8 cellular contexts compared by ENCODE assay signal in genomic region chr10:73919481-73919880, GRCh38. TPM values are rescaled to one million over a fixed set of nuclear protein-coding genes. Genes with fewer than 3 reads are reported as not detected.
A peak's percentile ranks its signal among the peaks of the same experiment; 100 is the strongest.
DNase-seq lines count a peak whose midpoint lies in the region; ATAC-seq, FAIRE-seq and TF ChIP-seq lines count a peak whose summit lies in the region.
"Not testable (repeated sequence)": the region's sequence is repeated elsewhere in the genome, so short reads cannot be mapped to it uniquely, and the experiment has no call there.

No MANE protein-coding gene starts in this region.

- not testable (repeated sequence) for TF ChIP-seq CTCF in CD14-positive monocyte (IDR thresholded peaks at IDR 0.05); OCI-LY3 (IDR thresholded peaks at IDR 0.05; ENCODE audit: low read depth, low read length); K562 (IDR thresholded peaks at IDR 0.05 in 2 of 3, conservative IDR thresholded peaks at IDR 0.05 in 1 of 3; ENCODE audit: insufficient read depth in 2 of 3, low read depth in 1 of 3, low read length in 3 of 3); esophagus muscularis mucosa (IDR thresholded peaks at IDR 0.05); neural progenitor cell (IDR thresholded peaks at IDR 0.05); smooth muscle cell (IDR thresholded peaks at IDR 0.05; ENCODE audit: borderline replicate concordance, insufficient read depth, poor library complexity, severe bottlenecking); type B pancreatic cell (conservative IDR thresholded peaks at IDR 0.05)

- peak overlapping the region; percentile 58 for H3K4me2 ChIP-seq in OCI-LY3 (ENCODE audit: low read length)
- not testable (repeated sequence) for H3K4me2 ChIP-seq in K562 (ENCODE audit: insufficient read depth, low read length); neural progenitor cell; smooth muscle cell

- POLR2A ChIA-PET in K562 (lab: Yijun Ruan, JAX), result interaction anchor here (0.6 to 1.3 kb wide), 3 partner anchors 8 to 80 kb away, joined by 3 read pairs; partner anchors contain the start of gene PLAU

- H3K4me1 ChIP-seq in OCI-LY3 (ENCODE audit: low read length), result peaks cover 15% of the 10 kb centered on the region
- peaks cover 13% of the 10 kb centered on the region in 2 experiments for H3K4me1 ChIP-seq in K562 (replicated peaks in 1 of 2; ENCODE audit: control insufficient read depth in 2 of 2, insufficient read depth in 2 of 2, low read length in 2 of 2)
- H3K4me1 ChIP-seq in esophagus muscularis mucosa, result peaks cover 13 to 29% (median 15%) of the 10 kb centered on the region in 4 donors
- H3K4me1 ChIP-seq in neural progenitor cell, result peaks cover 13% of the 10 kb centered on the region
- not testable (repeated sequence) for H3K4me1 ChIP-seq in smooth muscle cell (ENCODE audit: low read depth)

- not testable (repeated sequence) for FAIRE-seq in K562 (lab: Jason Lieb, UNC)

- not testable (repeated sequence) for TF ChIP-seq EP300 in K562 (IDR thresholded peaks at IDR 0.05; ENCODE audit: low read length); esophagus muscularis mucosa (IDR thresholded peaks at IDR 0.05)

- not testable (repeated sequence) for H3K4me3 ChIP-seq in OCI-LY3 (ENCODE audit: low read length); K562; esophagus muscularis mucosa; neural progenitor cell; smooth muscle cell

- peaks cover 8 to 12% of the 10 kb centered on the region in 2 donors for H3K36me3 Mint-ChIP-seq in CD14-positive monocyte
- H3K36me3 Mint-ChIP-seq in neural progenitor cell, type B pancreatic cell: not testable (repeated sequence)

- H3K9me3 ChIP-seq in OCI-LY3 (ENCODE audit: insufficient read depth, low read length); K562 (replicated peaks; ENCODE audit: control insufficient read depth, insufficient read depth, low read depth, low read length); esophagus muscularis mucosa; neural progenitor cell (ENCODE audit: low read depth); smooth muscle cell (replicated peaks; ENCODE audit: low read depth): not testable (repeated sequence)

- not testable (repeated sequence) for ATAC-seq in K562

- not testable (repeated sequence) for H3K9me3 Mint-ChIP-seq in CD14-positive monocyte, neural progenitor cell, type B pancreatic cell

- H2AFZ ChIP-seq in OCI-LY3 (ENCODE audit: low read depth, low read length) (peak overlapping the region; percentile 99), K562 (ENCODE audit: low read depth, low read length) (peak overlapping the region; percentile 88), neural progenitor cell (replicated peaks) (peak overlapping the region; percentile 73)
- not testable (repeated sequence) for H2AFZ ChIP-seq in smooth muscle cell (ENCODE audit: low read depth)

- TF ChIP-seq POLR2A in K562 (conservative IDR thresholded peaks at IDR 0.05); esophagus muscularis mucosa (IDR thresholded peaks at IDR 0.05; ENCODE audit: low read depth): not testable (repeated sequence)

- in situ Hi-C loops in K562 (cut with MboI), result not testable (repeated sequence)

- H4K20me1 ChIP-seq in OCI-LY3 (ENCODE audit: insufficient read depth, low read length); K562 (replicated peaks; ENCODE audit: control insufficient read depth, insufficient read depth, low read length); neural progenitor cell (ENCODE audit: low read depth); smooth muscle cell (ENCODE audit: low read depth): not testable (repeated sequence)

- H3K27ac Mint-ChIP-seq in CD14-positive monocyte (peak overlapping the region in 4 of 7 donors; percentile 42 to 91 (median 84)), neural progenitor cell (peak overlapping the region; percentile 91), type B pancreatic cell (peak overlapping the region; percentile 92)

- H3K9me1 ChIP-seq in K562 (ENCODE audit: control insufficient read depth, insufficient read depth, low read length), result not testable (repeated sequence)

- H3K27me3 Mint-ChIP-seq in CD14-positive monocyte (ENCODE audit: low read depth in 3 of 3), result not testable (repeated sequence)
- H3K27me3 Mint-ChIP-seq in neural progenitor cell (ENCODE audit: insufficient read depth, low read depth) (peaks cover 16% of the 10 kb centered on the region), type B pancreatic cell (peaks cover 13% of the 10 kb centered on the region)

- H3K9ac ChIP-seq in OCI-LY3 (ENCODE audit: low read length); K562 (ENCODE audit: insufficient read depth in 1 of 2, low read depth in 2 of 2, low read length in 2 of 2); neural progenitor cell; smooth muscle cell (ENCODE audit: low read depth): not testable (repeated sequence)

- not testable (repeated sequence) for H3K4me3 Mint-ChIP-seq in CD14-positive monocyte, neural progenitor cell, type B pancreatic cell

- H3K4me1 Mint-ChIP-seq in CD14-positive monocyte (peaks cover 38% of the 10 kb centered on the region), neural progenitor cell (peaks cover 33% of the 10 kb centered on the region), type B pancreatic cell (ENCODE audit: unreplicated experiment) (peaks cover 28% of the 10 kb centered on the region)

- not testable (repeated sequence) for H3K27me3 ChIP-seq in OCI-LY3 (ENCODE audit: low read depth, low read length); K562 (ENCODE audit: control insufficient read depth in 2 of 2, insufficient read depth in 2 of 2, low read length in 2 of 2); esophagus muscularis mucosa; neural progenitor cell; smooth muscle cell (ENCODE audit: low read depth)

- H3K79me2 ChIP-seq in OCI-LY3 (ENCODE audit: low read length); K562 (ENCODE audit: control insufficient read depth, insufficient read depth, low read length); neural progenitor cell (ENCODE audit: low read depth); smooth muscle cell (ENCODE audit: low read depth): not testable (repeated sequence)

- not testable (repeated sequence) for BruUV-seq in K562 (replicated peaks; lab: Mats Ljungman, UMichigan)

- 87% methylated on average over 8 of the region's 8 CpGs for WGBS in K562 (ENCODE audit: insufficient coverage, low coverage, missing lambda C conversion rate)
- 82% methylated on average over 8 of the region's 8 CpGs for WGBS in esophagus muscularis mucosa
- 70% methylated on average over 8 of the region's 8 CpGs for WGBS in smooth muscle cell (ENCODE audit: low lambda C conversion rate)

- intact Hi-C loops in CD14-positive monocyte (cut with micrococcal nuclease); K562 (cut with micrococcal nuclease); esophagus muscularis mucosa (cut with DNase I): not testable (repeated sequence)

- not testable (repeated sequence) for H3K36me3 ChIP-seq in OCI-LY3 (replicated peaks; ENCODE audit: low read depth, low read length); neural progenitor cell; smooth muscle cell (ENCODE audit: low read depth)
- H3K36me3 ChIP-seq in K562 (ENCODE audit: control insufficient read depth, insufficient read depth, low read length) (peaks cover 15% of the 10 kb centered on the region; the same call in 1 of the 3 replicates), esophagus muscularis mucosa (peaks cover 0 to 19% (median 9%) of the 10 kb centered on the region in 4 donors)

- TF ChIP-seq RAD21 in K562 (CRISPR knock-in tag; conservative IDR thresholded peaks at IDR 0.05 in 1 of 2, IDR thresholded peaks at IDR 0.05 in 1 of 2), result not testable (repeated sequence)

- CTCF ChIA-PET in K562 (lab: Yijun Ruan, JAX; ENCODE audit: low intra/inter-chr PET ratio), result not testable (repeated sequence)

- H3K27ac ChIP-seq in OCI-LY3 (ENCODE audit: low read length); neural progenitor cell: not testable (repeated sequence)
- H3K27ac ChIP-seq in K562 (ENCODE audit: extremely low read depth, low read depth, low read length) (peak overlapping the region; percentile 48; the same call in 1 of the 3 replicates), esophagus muscularis mucosa (replicated peaks in 1 of 4) (peak overlapping the region; percentile 41 to 65 (median 56)), smooth muscle cell (ENCODE audit: low read depth) (peak overlapping the region; percentile 52)

- not testable (repeated sequence) for DNase-seq in CD14-positive monocyte (ENCODE audit: low spot score); K562 (ENCODE audit: extremely low read depth in 1 of 4, low spot score in 3 of 4); esophagus muscularis mucosa (ENCODE audit: extremely low spot score); neural progenitor cell (ENCODE audit: low spot score); smooth muscle cell (lab: John Stamatoyannopoulos, UW; ENCODE audit: unreplicated experiment); type B pancreatic cell (ENCODE audit: extremely low spot score, unreplicated experiment)
- peak; percentile 54 for DNase-seq in kidney tubule cell (ENCODE audit: low spot score)

- peaks cover 11% of the 10 kb centered on the region for H3F3A ChIP-seq in neural progenitor cell (ENCODE audit: low read depth)
- H3F3A ChIP-seq in smooth muscle cell (ENCODE audit: low read depth), result not testable (repeated sequence)

RNA-seq across cellular contexts. Expression of gene PLAU, which starts 8.5 kb away (rescaled TPM):
- polyA plus RNA-seq in CD14-positive monocyte (under 1 TPM; 0.16 to 0.43 TPM), K562 (2011; rRNA removed) (3.4 and 5.8 TPM in 2 replicates), K562 (2014; fragmentation: Illumina TruSeq; extraction: Trizol) (4.6 and 4.9 TPM in 2 replicates), K562 (2014; fragmentation: Nextera tagmentation; extraction: Ambion mirVana) (1 to 10 TPM; 2.3 to 2.5 TPM), K562 (2014; rRNA removed) (2.6 and 4.2 TPM in 2 replicates), smooth muscle cell (9.2 and 28.9 TPM in 2 replicates)
- 2.8 and 5.6 TPM in 2 replicates for total RNA-seq in K562 (2011; cell fraction: chromatin; rRNA removed; ENCODE audit: low replicate concordance)
- 4.2 and 6.7 TPM in 2 replicates for total RNA-seq in K562 (2011; cell fraction: nucleolus; rRNA removed)
- total RNA-seq in K562 (2011; cell fraction: nucleoplasm; rRNA removed), result 4.4 and 4.9 TPM in 2 replicates
- total RNA-seq in K562 (2014; rRNA removed) (2.1 and 2.9 TPM in 2 replicates), K562 (2014; rRNA removed; fragmentation: Illumina TruSeq; extraction: Trizol) (3.2 and 3.3 TPM in 2 replicates), K562 (2015; rRNA removed; fragmentation: Illumina TruSeq; extraction: Trizol) (16.9 and 17.5 TPM in 2 replicates), K562 (2021) (4.1 and 4.4 TPM in 2 replicates), esophagus muscularis mucosa (10 to 100 TPM in 1 of 4 donors, 1 to 10 TPM in 3; 4.2 to 38.3 (median 6.9) TPM), neural progenitor cell (ENCODE audit: low replicate concordance) (7.6 and 10.7 TPM in 2 replicates), smooth muscle cell (4.1 and 10.7 TPM in 2 replicates), type B pancreatic cell (ENCODE audit: low replicate concordance) (3.5 and 5.5 TPM in 2 replicates)
- polyA plus RNA-seq in K562 (2011; cell fraction: cytosol; rRNA removed), result 3.7 and 8.0 TPM in 2 replicates
- 11.6 and 17.7 TPM in 2 replicates for polyA plus RNA-seq in K562 (2011; cell fraction: nucleus; rRNA removed)
- 11.2 and 47.9 TPM in 2 replicates for polyA plus RNA-seq in K562 (2012)
- polyA minus RNA-seq in K562 (2011; rRNA and poly(A)+ RNA removed), result 2.6 and 3.6 TPM in 2 replicates
- polyA minus RNA-seq in K562 (2011; cell fraction: cytosol; rRNA and poly(A)+ RNA removed), result 1.6 and 4.6 TPM in 2 replicates
- polyA minus RNA-seq in K562 (2011; cell fraction: nucleus; rRNA and poly(A)+ RNA removed), result 1.6 and 3.4 TPM in 2 replicates

RNA-seq across cellular contexts. Expression of gene CAMK2G, which starts 45.1 kb away (rescaled TPM):
- polyA plus RNA-seq in CD14-positive monocyte (1 to 10 TPM; 1.7 to 3.0 TPM), K562 (2011; rRNA removed) (37.5 and 41.6 TPM in 2 replicates), K562 (2014; fragmentation: Illumina TruSeq; extraction: Trizol) (35.5 and 37.9 TPM in 2 replicates), K562 (2014; fragmentation: Nextera tagmentation; extraction: Ambion mirVana) (10 to 100 TPM in 1 of 2 experiments, 1 to 10 TPM in 1; 9.0 to 10.4 TPM), K562 (2014; rRNA removed) (36.2 and 37.2 TPM in 2 replicates), smooth muscle cell (2.2 and 4.0 TPM in 2 replicates)
- 79.9 and 93.7 TPM in 2 replicates for total RNA-seq in K562 (2011; cell fraction: chromatin; rRNA removed; ENCODE audit: low replicate concordance)
- 44.9 and 53.3 TPM in 2 replicates for total RNA-seq in K562 (2011; cell fraction: nucleolus; rRNA removed)
- total RNA-seq in K562 (2011; cell fraction: nucleoplasm; rRNA removed), result 65.0 and 92.5 TPM in 2 replicates
- total RNA-seq in K562 (2014; rRNA removed) (23.4 and 26.7 TPM in 2 replicates), K562 (2014; rRNA removed; fragmentation: Illumina TruSeq; extraction: Trizol) (22.3 and 25.1 TPM in 2 replicates), K562 (2015; rRNA removed; fragmentation: Illumina TruSeq; extraction: Trizol) (32.2 and 33.2 TPM in 2 replicates), K562 (2021) (29.5 and 32.6 TPM in 2 replicates), esophagus muscularis mucosa (100 to 1,000 TPM in 3 of 4 donors, 10 to 100 TPM in 1; 96.4 to 201 (median 159) TPM), neural progenitor cell (ENCODE audit: low replicate concordance) (35.0 and 36.6 TPM in 2 replicates), smooth muscle cell (10.5 and 10.8 TPM in 2 replicates), type B pancreatic cell (ENCODE audit: low replicate concordance) (24.9 and 27.5 TPM in 2 replicates)
- polyA plus RNA-seq in K562 (2011; cell fraction: cytosol; rRNA removed), result 33.0 and 39.7 TPM in 2 replicates
- polyA plus RNA-seq in K562 (2011; cell fraction: nucleus; rRNA removed), result 69.4 and 73.5 TPM in 2 replicates
- polyA plus RNA-seq in K562 (2012), result 27.5 and 30.5 TPM in 2 replicates
- polyA minus RNA-seq in K562 (2011; rRNA and poly(A)+ RNA removed), result 31.1 and 31.9 TPM in 2 replicates
- 18.9 and 20.7 TPM in 2 replicates for polyA minus RNA-seq in K562 (2011; cell fraction: cytosol; rRNA and poly(A)+ RNA removed)
- polyA minus RNA-seq in K562 (2011; cell fraction: nucleus; rRNA and poly(A)+ RNA removed), result 25.0 and 38.0 TPM in 2 replicates
